1 cellular context compared by ENCODE assay signal in genomic region chr11:58625086-58625485, GRCh38.
TF ChIP-seq lines count a peak whose summit lies in the region.

No MANE protein-coding gene starts in this region.

TF ChIP-seq in IMR-90, 13 proteins besides CTCF, POLR2A, EP300 and RAD21:
- TF ChIP-seq ELK1 (IDR thresholded peaks at IDR 0.05; ENCODE audit: borderline replicate concordance, low read depth, low read length) (no peak), FOS (IDR thresholded peaks at IDR 0.05; ENCODE audit: low read depth, low read length) (no peak), MAFK (IDR thresholded peaks at IDR 0.05; ENCODE audit: low read depth, low read length) (no peak), USF2 (IDR thresholded peaks at IDR 0.05; ENCODE audit: low read depth, low read length) (no peak), RFX5 (IDR thresholded peaks at IDR 0.05; ENCODE audit: low read depth, low read length) (no peak), RCOR1 (IDR thresholded peaks at IDR 0.05; ENCODE audit: insufficient replicate concordance, low read length) (no peak), CEBPB (IDR thresholded peaks at IDR 0.05; ENCODE audit: low read depth, low read length) (no peak), CHD1 (IDR thresholded peaks at IDR 0.05; ENCODE audit: low read depth, low read length) (no peak), SMC3 (IDR thresholded peaks at IDR 0.05; ENCODE audit: low read depth, low read length) (no peak), MAZ (IDR thresholded peaks at IDR 0.05; ENCODE audit: borderline replicate concordance, low read depth, low read length) (no peak), NFE2L2 (IDR thresholded peaks at IDR 0.05; ENCODE audit: low read depth, low read length) (no peak), BHLHE40 (IDR thresholded peaks at IDR 0.05; ENCODE audit: low read depth, low read length) (no peak), MXI1 (IDR thresholded peaks at IDR 0.05; ENCODE audit: borderline replicate concordance, low read depth, low read length) (no peak)
